In genomic region chr3:38969321-38970235, GRCh38 we compare ENCODE assay signal across 24 cellular contexts.
"Had no signal": no experiment of that assay in that cellular context is flagged by ENCODE, and none has a peak within 500 bp of the region (broad histone marks: within the 10 kb centered on the region; RNA-seq: fewer than 3 reads in every experiment).

No MANE protein-coding gene starts in this region.

- H3K4me3 Mint-ChIP-seq: activated CD4-positive, alpha-beta memory T cell treated with anti-CD3 and anti-CD28 coated beads for 36 hours; activated CD4-positive, alpha-beta T cell treated with anti-CD3 and anti-CD28 coated beads, Interleukin-2, amount 10 ng/mL, durations not matched to agents 7 days and 5 days; activated naive CD4-positive, alpha-beta T cell treated with anti-CD3 and anti-CD28 coated beads for 36 hours; activated naive CD8-positive, alpha-beta T cell; activated T-cell treated with anti-CD3 and anti-CD28 coated beads, Interleukin-2, amount 50 U/mL, for 4 hours; activated T-helper 17 cell treated with anti-CD3 and anti-CD28 coated beads, Interleukin-2, amount 50 U/mL, for 72 hours; IgD-negative memory B cell; T-helper 1 cell treated with Interleukin-12 subunit alpha and Interleukin-12 subunit beta and Interleukin-4 antibody, amounts not matched to agents 30 μg/mL and 1 μg/mL, for 36 hours had no signal

- H3K9ac ChIP-seq: KMS-11 had no signal

- H3K4me1 Mint-ChIP-seq: activated CD4-positive, alpha-beta T cell treated with anti-CD3 and anti-CD28 coated beads, Interleukin-2, amount 10 ng/mL, durations not matched to agents 7 days and 5 days; activated T-helper 17 cell treated with anti-CD3 and anti-CD28 coated beads, Interleukin-2, amount 50 U/mL, for 72 hours; IgD-negative memory B cell had no signal

- H3K4me3 ChIP-seq: cardiac muscle cell, MG63 had no signal

- H3K27me3 ChIP-seq: brain microvascular endothelial cell, cardiac muscle cell, MG63 had no signal

- DNase-seq: activated CD4-positive, alpha-beta memory T cell treated with anti-CD3 and anti-CD28 coated beads for 36 hours; activated CD4-positive, alpha-beta T cell treated with anti-CD3 and anti-CD28 coated beads, Interleukin-2, amount 10 ng/mL, durations not matched to agents 7 days and 5 days; activated CD4-positive, CD25-positive, alpha-beta regulatory T cell; activated CD8-positive, alpha-beta memory T cell treated with anti-CD3 and anti-CD28 coated beads for 24 hours; activated gamma-delta T cell; activated naive CD4-positive, alpha-beta T cell treated with anti-CD3 and anti-CD28 coated beads for 36 hours; activated T-cell treated with anti-CD3 and anti-CD28 coated beads, Interleukin-2, amount 50 U/mL, for 4 hours; amygdala; brain microvascular endothelial cell; MG63; NCI-H1105; NCI-H1436; NCI-H1694 treated with DMSO at 0.1 percent for 48 hours; NCI-H2029 treated with DMSO at 0.1 percent for 48 hours; NCI-H524; PC-3; SHP77 treated with DMSO at 0.1 percent for 48 hours had no signal

- H3K27ac Mint-ChIP-seq: activated CD4-positive, alpha-beta memory T cell treated with anti-CD3 and anti-CD28 coated beads for 36 hours; activated CD4-positive, alpha-beta T cell treated with anti-CD3 and anti-CD28 coated beads, Interleukin-2, amount 10 ng/mL, durations not matched to agents 7 days and 5 days; activated naive CD4-positive, alpha-beta T cell treated with anti-CD3 and anti-CD28 coated beads for 36 hours; activated naive CD8-positive, alpha-beta T cell; activated T-helper 17 cell treated with anti-CD3 and anti-CD28 coated beads, Interleukin-2, amount 50 U/mL, for 72 hours; IgD-negative memory B cell; T-helper 1 cell treated with Interleukin-12 subunit alpha and Interleukin-12 subunit beta and Interleukin-4 antibody, amounts not matched to agents 30 μg/mL and 1 μg/mL, for 36 hours had no signal

- H3K27ac ChIP-seq: brain microvascular endothelial cell, cardiac muscle cell, KMS-11 had no signal

- H3K9me3 ChIP-seq: MG63 had no signal

- ATAC-seq: activated T-cell treated with anti-CD3 and anti-CD28 coated beads, Interleukin-2, amount 50 U/mL, for 4 hours; activated T-helper 17 cell treated with anti-CD3 and anti-CD28 coated beads, Interleukin-2, amount 50 U/mL, for 72 hours; PC-3 had no signal

- H3K27me3 Mint-ChIP-seq: activated CD4-positive, alpha-beta memory T cell treated with anti-CD3 and anti-CD28 coated beads for 36 hours had no signal

- H3K9me3 Mint-ChIP-seq: activated CD4-positive, alpha-beta memory T cell treated with anti-CD3 and anti-CD28 coated beads for 36 hours; activated CD4-positive, alpha-beta T cell treated with anti-CD3 and anti-CD28 coated beads, Interleukin-2, amount 10 ng/mL, durations not matched to agents 7 days and 5 days; activated naive CD4-positive, alpha-beta T cell treated with anti-CD3 and anti-CD28 coated beads for 36 hours; activated T-cell treated with anti-CD3 and anti-CD28 coated beads, Interleukin-2, amount 50 U/mL, for 4 hours; activated T-helper 17 cell treated with anti-CD3 and anti-CD28 coated beads, Interleukin-2, amount 50 U/mL, for 72 hours; IgD-negative memory B cell; T-helper 1 cell treated with Interleukin-12 subunit alpha and Interleukin-12 subunit beta and Interleukin-4 antibody, amounts not matched to agents 30 μg/mL and 1 μg/mL, for 36 hours had no signal

- FAIRE-seq: RCC 7860 had no signal

- H3K36me3 ChIP-seq: brain microvascular endothelial cell, cardiac muscle cell, MG63 had no signal

- H3K4me2 ChIP-seq: KMS-11 had no signal

- H3K36me3 Mint-ChIP-seq: activated CD4-positive, alpha-beta memory T cell treated with anti-CD3 and anti-CD28 coated beads for 36 hours; activated naive CD8-positive, alpha-beta T cell; IgD-negative memory B cell had no signal
